ENCODE assay signal across 39 cellular contexts in genomic region chr1:13863701-13864100, GRCh38.
"Had no signal": no experiment of that assay in that cellular context is flagged by ENCODE, and none has a peak within 500 bp of the region (broad histone marks: within the 10 kb centered on the region; RNA-seq: fewer than 3 reads in every experiment).

No MANE protein-coding gene starts in this region.

- H3K4me3 Mint-ChIP-seq: activated B cell treated with CpG ODN at 0.5 μM for 24 hours; activated CD4-positive, alpha-beta memory T cell treated with anti-CD3 and anti-CD28 coated beads for 36 hours; activated naive CD4-positive, alpha-beta T cell treated with anti-CD3 and anti-CD28 coated beads, Interleukin-2, amount 10 ng/mL, durations not matched to agents 7 days and 5 days; activated naive CD8-positive, alpha-beta T cell; activated naive CD8-positive, alpha-beta T cell treated with anti-CD3 and anti-CD28 coated beads, Interleukin-2, amount 50 U/mL, for 24 hours; activated T-cell treated with anti-CD3 and anti-CD28 coated beads, Interleukin-2, amount 50 U/mL, for 4 hours; activated T-helper 1 cell treated with anti-CD3 and anti-CD28 coated beads, Interleukin-12 subunit alpha, Interleukin-12 subunit beta, Interleukin-2, Interleukin-4 antibody, amounts not matched to agents 30 ng/mL and 10 ng/mL and 1 ng/mL, durations not matched to agents 14 hours and 24 hours and 36 hours had no signal

- H3K4me1 Mint-ChIP-seq: activated B cell treated with CpG ODN at 0.5 μM for 24 hours; activated naive CD4-positive, alpha-beta T cell treated with anti-CD3 and anti-CD28 coated beads, Interleukin-2, amount 10 ng/mL, durations not matched to agents 7 days and 5 days; activated naive CD8-positive, alpha-beta T cell treated with anti-CD3 and anti-CD28 coated beads, Interleukin-2, amount 50 U/mL, for 24 hours had no signal

- DNase-seq: activated B cell treated with CpG ODN at 0.5 μM for 24 hours; activated CD4-positive, alpha-beta memory T cell treated with anti-CD3 and anti-CD28 coated beads for 36 hours; activated CD4-positive, alpha-beta T cell treated with anti-CD3 and anti-CD28 coated beads for 4 hours; activated CD4-positive, alpha-beta T cell treated with anti-CD3 and anti-CD28 coated beads, Interleukin-2, amount 50 U/mL, for 1 hour; activated CD4-positive, CD25-positive, alpha-beta regulatory T cell treated with anti-CD3 and anti-CD28 coated beads, Interleukin-2, amount 50 U/mL, for 72 hours; activated CD8-positive, alpha-beta memory T cell treated with anti-CD3 and anti-CD28 coated beads, Interleukin-2, amount 50 U/mL, for 4 hours; activated gamma-delta T cell treated with Interleukin-2 at 50 U/mL for 16 hours; activated naive CD4-positive, alpha-beta T cell treated with anti-CD3 and anti-CD28 coated beads, Interleukin-2, amount 10 ng/mL, durations not matched to agents 7 days and 5 days; activated naive CD8-positive, alpha-beta T cell treated with anti-CD3 and anti-CD28 coated beads, Interleukin-2, amount 50 U/mL, for 24 hours; activated T-cell treated with anti-CD3 and anti-CD28 coated beads for 4 hours; activated T-cell treated with anti-CD3 and anti-CD28 coated beads, Interleukin-2, amount 50 U/mL, for 4 hours; amniotic stem cell; aorta; brain microvascular endothelial cell; Kasumi-1; KG1; MG63; NCI-H1048; NCI-H1105 treated with DMSO at 0.1 percent for 48 hours; NCI-H1436; NCI-H1694; NCI-H1930; NCI-H2081 treated with DMSO at 0.1 percent for 48 hours; NCI-H226; NCI-H446 treated with DMSO at 0.1 percent for 48 hours; NCI-H524; NCI-H69; PC-3; Peyer's patch; RPMI8226; SHP77 treated with DMSO at 0.1 percent for 48 hours; SW 1271; T-helper 1 cell; T-helper 2 cell; T-helper 9 cell had no signal

- ATAC-seq: activated naive CD8-positive, alpha-beta T cell treated with anti-CD3 and anti-CD28 coated beads, Interleukin-2, amount 50 U/mL, for 24 hours; activated T-cell treated with anti-CD3 and anti-CD28 coated beads, Interleukin-2, amount 50 U/mL, for 4 hours; PC-3; SK-N-SH treated with all-trans-retinoic acid at 6 μM for 48 hours had no signal

- H3K36me3 ChIP-seq: brain microvascular endothelial cell, MG63, Peyer's patch had no signal

- H3K27me3 ChIP-seq: brain microvascular endothelial cell, MG63, Peyer's patch had no signal

- H3K4me1 ChIP-seq: Peyer's patch had no signal

- H3K9me3 Mint-ChIP-seq: activated B cell treated with CpG ODN at 0.5 μM for 24 hours; activated CD4-positive, alpha-beta memory T cell treated with anti-CD3 and anti-CD28 coated beads for 36 hours; activated naive CD4-positive, alpha-beta T cell treated with anti-CD3 and anti-CD28 coated beads, Interleukin-2, amount 10 ng/mL, durations not matched to agents 7 days and 5 days; activated naive CD8-positive, alpha-beta T cell treated with anti-CD3 and anti-CD28 coated beads, Interleukin-2, amount 50 U/mL, for 24 hours; activated T-helper 1 cell treated with anti-CD3 and anti-CD28 coated beads, Interleukin-12 subunit alpha, Interleukin-12 subunit beta, Interleukin-2, Interleukin-4 antibody, amounts not matched to agents 30 ng/mL and 10 ng/mL and 1 ng/mL, durations not matched to agents 14 hours and 24 hours and 36 hours had no signal

- H3K9me3 ChIP-seq: MG63, Peyer's patch had no signal

- H3K27ac ChIP-seq: brain microvascular endothelial cell, Peyer's patch, VCaP had no signal

- H3K27ac Mint-ChIP-seq: activated B cell treated with CpG ODN at 0.5 μM for 24 hours; activated CD4-positive, alpha-beta memory T cell treated with anti-CD3 and anti-CD28 coated beads for 36 hours; activated naive CD4-positive, alpha-beta T cell treated with anti-CD3 and anti-CD28 coated beads, Interleukin-2, amount 10 ng/mL, durations not matched to agents 7 days and 5 days; activated naive CD8-positive, alpha-beta T cell; activated naive CD8-positive, alpha-beta T cell treated with anti-CD3 and anti-CD28 coated beads, Interleukin-2, amount 50 U/mL, for 24 hours; activated T-helper 1 cell treated with anti-CD3 and anti-CD28 coated beads, Interleukin-12 subunit alpha, Interleukin-12 subunit beta, Interleukin-2, Interleukin-4 antibody, amounts not matched to agents 30 ng/mL and 10 ng/mL and 1 ng/mL, durations not matched to agents 14 hours and 24 hours and 36 hours had no signal

- H3K4me3 ChIP-seq: MG63, Peyer's patch had no signal

- H3K36me3 Mint-ChIP-seq: activated CD4-positive, alpha-beta memory T cell treated with anti-CD3 and anti-CD28 coated beads for 36 hours; activated naive CD4-positive, alpha-beta T cell treated with anti-CD3 and anti-CD28 coated beads, Interleukin-2, amount 10 ng/mL, durations not matched to agents 7 days and 5 days had no signal
